In the genomic region with DNA sequence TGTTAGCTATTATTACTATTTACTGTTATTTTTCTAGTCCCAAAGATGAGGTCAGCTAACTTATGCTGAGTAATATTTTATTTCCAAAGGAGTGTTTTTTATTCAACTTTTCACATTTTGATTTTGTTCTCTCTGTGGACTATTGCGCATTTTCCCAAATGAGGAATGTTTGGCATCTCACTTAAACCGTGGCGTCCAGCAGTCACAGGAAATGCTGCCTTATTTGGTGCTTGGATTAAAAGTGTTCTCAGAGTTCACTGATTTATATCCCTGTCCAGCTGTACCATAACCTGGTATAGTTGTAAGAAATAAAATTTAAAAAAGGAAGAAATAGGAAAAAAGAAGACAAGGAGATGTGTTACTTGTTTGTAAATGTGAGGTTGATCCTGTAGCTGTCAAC, we compare ENCODE assay signal across 14 cellular contexts.
A peak's percentile ranks its signal among the peaks of the same experiment; 100 is the strongest.
DNase-seq lines count a peak whose midpoint lies in the region; ATAC-seq and TF ChIP-seq lines count a peak whose summit lies in the region.
"Had no signal": no experiment of that assay in that cellular context is flagged by ENCODE, and none has a peak within 500 bp of the region (broad histone marks: within the 10 kb centered on the region; RNA-seq: fewer than 3 reads in every experiment).

No MANE protein-coding gene starts in this region.

- H3K4me1 Mint-ChIP-seq in activated T-helper 1 cell treated with anti-CD3 and anti-CD28 coated beads, Interleukin-12 subunit alpha, Interleukin-12 subunit beta, Interleukin-2, Interleukin-4 antibody, amounts not matched to agents 30 ng/mL and 10 ng/mL and 1 ng/mL, durations not matched to agents 14 hours and 24 hours and 36 hours (ENCODE audit: low read depth): no peaks in the 10 kb centered on the region

- no peak for TF ChIP-seq CTCF in heart right ventricle (IDR thresholded peaks at IDR 0.05)

- ATAC-seq in heart right ventricle (peak in 5 of 8 donors; percentile 20 to 52 (median 31)), Right ventricle myocardium superior (ENCODE audit: poor library complexity) (no peak), HG02588 (IDR thresholded peaks at IDR 0.05; ENCODE audit: unreplicated experiment) (no peak), GM18861 (IDR thresholded peaks at IDR 0.05; ENCODE audit: unreplicated experiment) (no peak)
- ATAC-seq: activated CD4-positive, CD25-positive, alpha-beta regulatory T cell treated with anti-CD3 and anti-CD28 coated beads, Interleukin-2, amount 50 U/mL, for 24 hours had no signal

- no peaks in the 10 kb centered on the region for H3K36me3 Mint-ChIP-seq in activated T-helper 1 cell treated with anti-CD3 and anti-CD28 coated beads, Interleukin-12 subunit alpha, Interleukin-12 subunit beta, Interleukin-2, Interleukin-4 antibody, amounts not matched to agents 30 ng/mL and 10 ng/mL and 1 ng/mL, durations not matched to agents 14 hours and 24 hours and 36 hours (ENCODE audit: low read depth)
- H3K36me3 Mint-ChIP-seq: activated naive CD8-positive, alpha-beta T cell had no signal

- peaks cover 18% of the 10 kb centered on the region for H3K27me3 Mint-ChIP-seq in activated T-helper 1 cell treated with anti-CD3 and anti-CD28 coated beads, Interleukin-12 subunit alpha, Interleukin-12 subunit beta, Interleukin-2, Interleukin-4 antibody, amounts not matched to agents 30 ng/mL and 10 ng/mL and 1 ng/mL, durations not matched to agents 14 hours and 24 hours and 36 hours (ENCODE audit: insufficient read depth)

- peak overlapping the region in 3 of 10 donors; percentile 5 to 48 (median 43) for H3K27ac ChIP-seq in heart right ventricle

- no peaks in the 10 kb centered on the region for H3K9me3 ChIP-seq in heart right ventricle

- no peaks in the 10 kb centered on the region for H3K27me3 ChIP-seq in heart right ventricle

- no peak overlapping the region for H3K4me3 Mint-ChIP-seq in activated T-helper 1 cell treated with anti-CD3 and anti-CD28 coated beads, Interleukin-12 subunit alpha, Interleukin-12 subunit beta, Interleukin-2, Interleukin-4 antibody, amounts not matched to agents 30 ng/mL and 10 ng/mL and 1 ng/mL, durations not matched to agents 14 hours and 24 hours and 36 hours
- H3K4me3 Mint-ChIP-seq: activated naive CD8-positive, alpha-beta T cell had no signal

- H3K27ac Mint-ChIP-seq in activated T-helper 1 cell treated with anti-CD3 and anti-CD28 coated beads, Interleukin-12 subunit alpha, Interleukin-12 subunit beta, Interleukin-2, Interleukin-4 antibody, amounts not matched to agents 30 ng/mL and 10 ng/mL and 1 ng/mL, durations not matched to agents 14 hours and 24 hours and 36 hours: no peak overlapping the region
- H3K27ac Mint-ChIP-seq: activated naive CD8-positive, alpha-beta T cell had no signal

- 39 to 42% methylated on average over 3 of the region's 3 CpGs for WGBS in heart right ventricle, 2 donors

- H3K4me3 ChIP-seq in heart right ventricle: no peak overlapping the region

- no peaks in the 10 kb centered on the region for H3K36me3 ChIP-seq in heart right ventricle

- no peak for DNase-seq in heart right ventricle
- no peak for DNase-seq in Right ventricle myocardium superior
- peak; percentile 58 for DNase-seq in dermis blood vessel endothelial cell
- peak; percentile 35 to 62 for DNase-seq in lung microvascular endothelial cell (ENCODE audit: low read depth in 2 of 2)
- DNase-seq in activated T-helper 1 cell treated with anti-CD3 and anti-CD28 coated beads, Interleukin-12 subunit alpha, Interleukin-12 subunit beta, Interleukin-2, Interleukin-4 antibody, amounts not matched to agents 30 ng/mL and 10 ng/mL and 1 ng/mL, durations not matched to agents 14 hours and 24 hours and 36 hours (ENCODE audit: low spot score): no peak
- DNase-seq in NCI-H2227 treated with DMSO at 0.1 percent for 48 hours (lab: John Stamatoyannopoulos, UW): no peak
- DNase-seq: cortex of kidney, islet precursor cell, NCI-H1105, NCI-H226 had no signal

- H3K4me1 ChIP-seq in heart right ventricle: peaks cover 0 to 32% (median 14%) of the 10 kb centered on the region in 9 donors

- intact Hi-C loops in heart right ventricle (cut with DNase I) (no loop called here), Right ventricle myocardium superior (cut with DNase I) (no loop called here)
- intact Hi-C loops in activated T-helper 1 cell treated with anti-CD3 and anti-CD28 coated beads, Interleukin-12 subunit alpha, Interleukin-12 subunit beta, Interleukin-2, Interleukin-4 antibody, amounts not matched to agents 30 ng/mL and 10 ng/mL and 1 ng/mL, durations not matched to agents 14 hours and 24 hours and 36 hours (cut with micrococcal nuclease): no loop called here

- no peaks in the 10 kb centered on the region for H3K9me3 Mint-ChIP-seq in activated T-helper 1 cell treated with anti-CD3 and anti-CD28 coated beads, Interleukin-12 subunit alpha, Interleukin-12 subunit beta, Interleukin-2, Interleukin-4 antibody, amounts not matched to agents 30 ng/mL and 10 ng/mL and 1 ng/mL, durations not matched to agents 14 hours and 24 hours and 36 hours

Comparison
In these comparisons a context has a peak if more than half of its experiments do, and no peak if none do; other contexts are left out.
1. ATAC-seq: peak in heart right ventricle (5 of 8); none in Right ventricle myocardium superior (single experiment), HG02588 (single experiment) and GM18861 (single experiment).
2. DNase-seq: peak in dermis blood vessel endothelial cell (single experiment) and lung microvascular endothelial cell (2 of 2); none in heart right ventricle (0 of 2), Right ventricle myocardium superior (single experiment), activated T-helper 1 cell treated with anti-CD3 and anti-CD28 coated beads, Interleukin-12 subunit alpha, Interleukin-12 subunit beta, Interleukin-2, Interleukin-4 antibody, amounts not matched to agents 30 ng/mL and 10 ng/mL and 1 ng/mL, durations not matched to agents 14 hours and 24 hours and 36 hours (single experiment) and NCI-H2227 treated with DMSO at 0.1 percent for 48 hours (single experiment).